9 cellular contexts compared by ENCODE assay signal in genomic region chr11:119615003-119615878, GRCh38.
DNase-seq lines count a peak whose midpoint lies in the region; ATAC-seq and TF ChIP-seq lines count a peak whose summit lies in the region.
"Had no signal": no experiment of that assay in that cellular context is flagged by ENCODE, and none has a peak within 500 bp of the region (broad histone marks: within the 10 kb centered on the region; RNA-seq: fewer than 3 reads in every experiment).

No MANE protein-coding gene starts in this region.

- CTCF ChIA-PET in HCT116 (lab: Charles Lee) (interaction anchor here (1.8 kb wide), 1 partner anchor 9 kb away, joined by 8 read pairs; no protein-coding TSS in a partner anchor), Panc1 (lab: Charles Lee) (no interaction called here)

- H3K36me3 Mint-ChIP-seq in activated naive CD8-positive, alpha-beta T cell treated with anti-CD3 and anti-CD28 coated beads, Interleukin-2, amount 50 U/mL, for 24 hours (ENCODE audit: low read depth): no peaks in the 10 kb centered on the region

- H3K36me3 ChIP-seq in BLaER1 treated with 17β-estradiol and CSF1 and Interleukin-3, amounts not matched to agents 10 nM and 100 nM: no peaks in the 10 kb centered on the region
- H3K36me3 ChIP-seq in HCT116 (ENCODE audit: control insufficient read depth in 1 of 2, insufficient read depth in 2 of 2, low read length in 2 of 2) (no peaks in the 10 kb centered on the region), Panc1 (ENCODE audit: control insufficient read depth, insufficient read depth, low read length) (no peaks in the 10 kb centered on the region), thoracic aorta (no peaks in the 10 kb centered on the region)

- H3K4me3 ChIP-seq in BLaER1 treated with 17β-estradiol and CSF1 and Interleukin-3, amounts not matched to agents 10 nM and 100 nM: no peak overlapping the region
- H3K4me3 ChIP-seq in HCT116 (replicated peaks in 1 of 2; ENCODE audit: low read depth in 1 of 2, low read length in 2 of 2) (no peak overlapping the region; a peak in 1 of 4 replicates), Panc1 (ENCODE audit: low read depth in 2 of 2, low read length in 2 of 2) (no peak overlapping the region), thoracic aorta (no peak overlapping the region)

- in situ Hi-C loops in Panc1 (cut with HindIII; ENCODE audit: low pct_unique_long_range_greater_than_20kb, low sequenced_read_pairs): loop anchor here (5.0 kb wide), 1 partner anchor 43 kb away; no protein-coding TSS in a partner anchor

- no peaks in the 10 kb centered on the region for H3K4me1 Mint-ChIP-seq in activated naive CD8-positive, alpha-beta T cell treated with anti-CD3 and anti-CD28 coated beads, Interleukin-2, amount 50 U/mL, for 24 hours

- TF ChIP-seq CTCF in HCT116 (IDR thresholded peaks at IDR 0.05 in 2 of 3, conservative IDR thresholded peaks at IDR 0.05 in 1 of 3; ENCODE audit: borderline replicate concordance in 1 of 3, insufficient read depth in 1 of 3, low read depth in 2 of 3, low read length in 2 of 3) (no peak), Panc1 (IDR thresholded peaks at IDR 0.05) (no peak), thoracic aorta (IDR thresholded peaks at IDR 0.05) (no peak)

- TF ChIP-seq POLR2A in HCT116 (IDR thresholded peaks at IDR 0.05; ENCODE audit: borderline replicate concordance, extremely low read depth, insufficient read depth, insufficient read length): no peak

- DNase-seq in HCT116 (ENCODE audit: low read depth, low spot score) (peak; percentile 16), Panc1 (ENCODE audit: low read depth, low spot score) (peak; percentile 30), glomerular endothelial cell (ENCODE audit: extremely low read depth, low read depth, low spot score) (peak; percentile 89), thoracic aorta (ENCODE audit: low spot score) (no peak), HUDEP-2 (lab: John Stamatoyannopoulos, UW; ENCODE audit: unreplicated experiment in 76 of 76) (no peak)
- DNase-seq in activated naive CD8-positive, alpha-beta T cell treated with anti-CD3 and anti-CD28 coated beads, Interleukin-2, amount 50 U/mL, for 24 hours: no peak

- H4K20me1 ChIP-seq in BLaER1 treated with 17β-estradiol and CSF1 and Interleukin-3, amounts not matched to agents 10 nM and 100 nM: no peaks in the 10 kb centered on the region
- H4K20me1 ChIP-seq in HCT116 (ENCODE audit: insufficient read depth): no peaks in the 10 kb centered on the region

- H3K4me1 ChIP-seq in BLaER1 treated with 17β-estradiol and CSF1 and Interleukin-3, amounts not matched to agents 10 nM and 100 nM: peaks cover 49 to 61% (median 53%) of the 10 kb centered on the region in 10 experiments
- peaks cover 8 to 17% of the 10 kb centered on the region in 2 experiments for H3K4me1 ChIP-seq in HCT116 (ENCODE audit: control insufficient read depth in 1 of 2, insufficient read depth in 2 of 2, low read length in 2 of 2)
- no peaks in the 10 kb centered on the region for H3K4me1 ChIP-seq in Panc1 (ENCODE audit: control insufficient read depth, insufficient read depth, low read length)
- H3K4me1 ChIP-seq in thoracic aorta (ENCODE audit: control insufficient read depth in 1 of 2, low read depth in 2 of 2): peaks cover 7 to 12% of the 10 kb centered on the region in 2 donors

- peaks cover 7% of the 10 kb centered on the region for H3K27me3 Mint-ChIP-seq in activated naive CD8-positive, alpha-beta T cell treated with anti-CD3 and anti-CD28 coated beads, Interleukin-2, amount 50 U/mL, for 24 hours

- BruUV-seq in HCT116 (replicated peaks; lab: Mats Ljungman, UMichigan): no TSS peak
- no TSS peak for BruUV-seq in Panc1 (replicated peaks; lab: Mats Ljungman, UMichigan)

- H3K4me3 Mint-ChIP-seq in activated naive CD8-positive, alpha-beta T cell treated with anti-CD3 and anti-CD28 coated beads, Interleukin-2, amount 50 U/mL, for 24 hours: no peak overlapping the region
- H3K4me3 Mint-ChIP-seq: central memory CD8-positive, alpha-beta T cell had no signal

- TF ChIP-seq RAD21 in HCT116 (IDR thresholded peaks at IDR 0.05; ENCODE audit: low read depth): no peak

- H3K9me3 ChIP-seq in BLaER1 treated with 17β-estradiol and CSF1 and Interleukin-3, amounts not matched to agents 10 nM and 100 nM (replicated peaks in 1 of 11): peaks cover 0 to 26% (median 3%) of the 10 kb centered on the region in 11 experiments; a peak in 8 of 22 replicates
- H3K9me3 ChIP-seq in HCT116 (ENCODE audit: control insufficient read depth in 1 of 2, insufficient read depth in 1 of 2, low read depth in 1 of 2, low read length in 2 of 2): no peaks in the 10 kb centered on the region
- no peaks in the 10 kb centered on the region for H3K9me3 ChIP-seq in Panc1 (ENCODE audit: control insufficient read depth, insufficient read depth, low read depth, low read length)
- H3K9me3 ChIP-seq in thoracic aorta: no peaks in the 10 kb centered on the region

- ATAC-seq in HCT116: peak; percentile 76
- ATAC-seq in Panc1: peak; percentile 80
- peak; percentile 46 for ATAC-seq in thoracic aorta (ENCODE audit: insufficient number of reproducible peaks, low FRiP score, low read depth)
- no peak for ATAC-seq in HG03045 (IDR thresholded peaks at IDR 0.05; ENCODE audit: unreplicated experiment)
- ATAC-seq in activated naive CD8-positive, alpha-beta T cell treated with anti-CD3 and anti-CD28 coated beads, Interleukin-2, amount 50 U/mL, for 24 hours: no peak

- peak overlapping the region in 5 of 11 experiments; percentile 3 to 81 (median 67); a peak in 8 of 22 replicates for H3K27ac ChIP-seq in BLaER1 treated with 17β-estradiol and CSF1 and Interleukin-3, amounts not matched to agents 10 nM and 100 nM
- H3K27ac ChIP-seq in HCT116 (ENCODE audit: low read depth, low read length) (peak overlapping the region; percentile 21), Panc1 (ENCODE audit: low read length) (no peak overlapping the region), thoracic aorta (peak overlapping the region in 1 of 2 donors; percentile 18)

- H3K9me3 Mint-ChIP-seq in activated naive CD8-positive, alpha-beta T cell treated with anti-CD3 and anti-CD28 coated beads, Interleukin-2, amount 50 U/mL, for 24 hours: no peaks in the 10 kb centered on the region
- H3K9me3 Mint-ChIP-seq: central memory CD8-positive, alpha-beta T cell had no signal

- no peaks in the 10 kb centered on the region for H3K9me2 ChIP-seq in HCT116 (ENCODE audit: insufficient read depth)

- RAD21 ChIA-PET in HCT116 (lab: Charles Lee; ENCODE audit: low non-redundant PET in 1 of 2, low total read pairs in 2 of 2, uncharacterized antibody in 2 of 2, unreplicated experiment in 2 of 2): no interaction called here

- intact Hi-C loops in HCT116 (cut with micrococcal nuclease): no loop called here
- intact Hi-C loops in Panc1 (cut with micrococcal nuclease; ENCODE audit: unreplicated experiment): no loop called here

- peak overlapping the region in 4 of 11 experiments; percentile 15 to 65 (median 38); a peak in 5 of 22 replicates for H3K9ac ChIP-seq in BLaER1 treated with 17β-estradiol and CSF1 and Interleukin-3, amounts not matched to agents 10 nM and 100 nM
- peak overlapping the region; percentile 26 for H3K9ac ChIP-seq in HCT116 (ENCODE audit: low read length)

- POLR2A ChIA-PET in HCT116 (lab: Charles Lee) (no interaction called here), Panc1 (lab: Charles Lee) (interaction anchor here (0.6 kb wide), 1 partner anchor 220 kb away, joined by 4 read pairs; no protein-coding TSS in a partner anchor)

- no peak overlapping the region for H3K27ac Mint-ChIP-seq in activated naive CD8-positive, alpha-beta T cell treated with anti-CD3 and anti-CD28 coated beads, Interleukin-2, amount 50 U/mL, for 24 hours

- H3K79me2 ChIP-seq in HCT116 (ENCODE audit: insufficient read depth, low read length): no peaks in the 10 kb centered on the region

- peak overlapping the region; percentile 25 to 89 (median 70); a peak in 21 of 22 replicates for H3K4me2 ChIP-seq in BLaER1 treated with 17β-estradiol and CSF1 and Interleukin-3, amounts not matched to agents 10 nM and 100 nM
- H3K4me2 ChIP-seq in HCT116 (ENCODE audit: low read length): peak overlapping the region; percentile 61

- H3K27me3 ChIP-seq in BLaER1 treated with 17β-estradiol and CSF1 and Interleukin-3, amounts not matched to agents 10 nM and 100 nM: no peaks in the 10 kb centered on the region
- H3K27me3 ChIP-seq in HCT116 (ENCODE audit: insufficient read depth, low read length) (no peaks in the 10 kb centered on the region), Panc1 (ENCODE audit: control insufficient read depth, insufficient read depth, low read length) (no peaks in the 10 kb centered on the region), thoracic aorta (replicated peaks; ENCODE audit: insufficient read depth) (no peaks in the 10 kb centered on the region)

- H2AFZ ChIP-seq in HCT116 (ENCODE audit: low read depth, low read length, poor library complexity, severe bottlenecking): peak overlapping the region; percentile 2

TF ChIP-seq in HCT116, 20 proteins besides CTCF, POLR2A, EP300 and RAD21:
- peak; percentile 68 for TF ChIP-seq JUND (IDR thresholded peaks at IDR 0.05)
- TF ChIP-seq CBX3 (IDR thresholded peaks at IDR 0.05; ENCODE audit: low read depth): peak; percentile 47; the same call in 1 of the 2 replicates
- TF ChIP-seq POLR2AphosphoS5 (IDR thresholded peaks at IDR 0.05; ENCODE audit: low read depth, low read length): 0 out of 2 replicates have a peak, but pooled peaks have one; percentile 15
- peak; percentile 77 for TF ChIP-seq FOSL1 (IDR thresholded peaks at IDR 0.05; ENCODE audit: low read depth)
- no peak for TF ChIP-seq EZH2 (IDR thresholded peaks at IDR 0.05)

Comparison
In these comparisons a context has a peak if more than half of its experiments do, and no peak if none do; other contexts are left out.
1. ATAC-seq: peak in HCT116 (single experiment), Panc1 (single experiment) and thoracic aorta (single experiment); none in HG03045 (single experiment) and activated naive CD8-positive, alpha-beta T cell treated with anti-CD3 and anti-CD28 coated beads, Interleukin-2, amount 50 U/mL, for 24 hours (single experiment).
2. DNase-seq: peak in HCT116 (single experiment), Panc1 (single experiment) and glomerular endothelial cell (single experiment); none in thoracic aorta (single experiment), HUDEP-2 (0 of 76) and activated naive CD8-positive, alpha-beta T cell treated with anti-CD3 and anti-CD28 coated beads, Interleukin-2, amount 50 U/mL, for 24 hours (single experiment).